ENCODE assay signal across 1 cellular context in genomic region chr11:8066911-8067455, GRCh38.
TF ChIP-seq lines count a peak whose summit lies in the region.

No MANE protein-coding gene starts in this region.

TF ChIP-seq in GM23338, 12 proteins besides CTCF, POLR2A, EP300 and RAD21:
- no peak for TF ChIP-seq ETS1 (IDR thresholded peaks at IDR 0.05)
- TF ChIP-seq EZH2phosphoT487 (IDR thresholded peaks at IDR 0.05; ENCODE audit: unreplicated experiment) = no peak
- TF ChIP-seq ZNF331 (CRISPR knock-in tag; IDR thresholded peaks at IDR 0.05; ENCODE audit: low read depth) = no peak
- TF ChIP-seq POLR2AphosphoS5 (IDR thresholded peaks at IDR 0.05; ENCODE audit: low read depth) = no peak
- TF ChIP-seq CREB1 (CRISPR knock-in tag; IDR thresholded peaks at IDR 0.05; ENCODE audit: low read depth) = no peak
- no peak for TF ChIP-seq ZNF462 (CRISPR knock-in tag; IDR thresholded peaks at IDR 0.05)
- TF ChIP-seq JUNB (IDR thresholded peaks at IDR 0.05; ENCODE audit: unreplicated experiment) = no peak
- no peak for TF ChIP-seq EZH2 (IDR thresholded peaks at IDR 0.05; ENCODE audit: low read depth, unreplicated experiment)
